In the genomic region with DNA sequence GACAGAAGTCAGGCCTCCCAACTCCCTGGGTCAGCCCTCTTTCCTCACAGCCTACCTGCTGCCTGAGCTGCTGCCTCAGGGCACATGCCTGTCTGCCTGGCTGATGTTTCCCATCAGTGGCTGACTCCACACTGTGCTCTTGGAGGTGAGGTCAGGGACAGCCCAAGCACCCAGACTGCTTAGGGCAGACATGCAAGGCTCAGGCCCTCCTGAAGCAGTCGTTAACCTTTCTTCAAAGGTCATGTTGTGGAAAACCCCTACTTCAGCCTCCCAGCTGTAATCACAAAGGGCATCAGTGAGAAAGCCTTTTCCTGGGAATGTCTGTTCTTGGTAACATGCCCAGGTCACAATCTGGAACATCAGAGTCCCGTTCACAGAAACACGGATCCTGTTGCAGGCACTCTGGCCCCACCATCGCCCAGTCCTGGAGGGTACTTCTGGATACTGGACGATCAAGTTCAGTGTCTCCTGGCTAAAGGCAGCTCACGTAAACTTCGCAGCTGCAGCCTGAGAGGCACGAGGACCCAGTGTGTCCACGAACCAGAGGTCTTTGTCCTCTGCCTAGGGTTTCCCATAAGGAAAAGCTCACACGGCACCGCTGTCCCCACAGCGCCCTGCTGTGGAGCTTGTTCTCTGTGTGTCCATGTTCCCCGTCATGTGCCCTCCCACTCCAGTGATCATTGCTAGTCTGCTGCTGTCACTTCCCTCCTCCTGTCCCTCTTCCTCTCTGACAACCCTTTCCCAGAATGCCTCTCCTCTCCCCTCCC, we compare ENCODE assay signal across 9 cellular contexts. TPM values are rescaled to one million over a fixed set of nuclear protein-coding genes. Genes with fewer than 3 reads are reported as not detected.
DNase-seq lines count a peak whose midpoint lies in the region; ATAC-seq and TF ChIP-seq lines count a peak whose summit lies in the region.
"Had no signal": no experiment of that assay in that cellular context is flagged by ENCODE, and none has a peak within 500 bp of the region (broad histone marks: within the 10 kb centered on the region; RNA-seq: fewer than 3 reads in every experiment).

No MANE protein-coding gene starts in this region.

- no peaks in the 10 kb centered on the region for H3K79me1 ChIP-seq in mesendoderm (ENCODE audit: low read length)

- H4K5ac ChIP-seq in mesendoderm (ENCODE audit: low read length) = no peak overlapping the region

- no peaks in the 10 kb centered on the region for H3K9me3 Mint-ChIP-seq in effector memory CD8-positive, alpha-beta T cell

- no peaks in the 10 kb centered on the region for H3K36me3 ChIP-seq in mesendoderm (ENCODE audit: control insufficient read depth, insufficient read depth, low read length)
- no peaks in the 10 kb centered on the region for H3K36me3 ChIP-seq in suprapubic skin

- H3K27me3 ChIP-seq in mesendoderm (ENCODE audit: insufficient read depth, low read length, poor library complexity) = no peaks in the 10 kb centered on the region
- no peaks in the 10 kb centered on the region for H3K27me3 ChIP-seq in suprapubic skin

- no peak overlapping the region for H3K4me2 ChIP-seq in mesendoderm (ENCODE audit: low read length)

- no peak overlapping the region for H3K4ac ChIP-seq in mesendoderm (ENCODE audit: low read depth, low read length)

- H3K9ac ChIP-seq in mesendoderm (ENCODE audit: low read length) = no peak overlapping the region

- H3K4me3 Mint-ChIP-seq in effector memory CD8-positive, alpha-beta T cell = no peak overlapping the region

- in situ Hi-C loops in ACHN (cut with HindIII; ENCODE audit: low pct_ligation_motif_present, low pct_unique_long_range_greater_than_20kb, low sequenced_read_pairs) = no loop called here

- peaks cover 5 to 10% of the 10 kb centered on the region in 2 donors for H3K4me1 Mint-ChIP-seq in effector memory CD8-positive, alpha-beta T cell (ENCODE audit: low read depth in 2 of 2)

- TF ChIP-seq POLR2A in suprapubic skin (IDR thresholded peaks at IDR 0.05) = no peak

- no peak overlapping the region for H3K18ac ChIP-seq in mesendoderm (ENCODE audit: low read length)

- no CpG with 5 or more reads among the region's 13 CpGs for WGBS in mesendoderm (ENCODE audit: extremely low coverage, insufficient coverage, low lambda C conversion rate)
- 66% methylated on average over 13 of the region's 13 CpGs for WGBS in suprapubic skin

- H3K4me3 ChIP-seq in mesendoderm (ENCODE audit: low read length) (no peak overlapping the region), suprapubic skin (no peak overlapping the region)

- no peaks in the 10 kb centered on the region for H3K9me3 ChIP-seq in suprapubic skin

- no peak overlapping the region for H3K27ac ChIP-seq in mesendoderm (ENCODE audit: low read depth, low read length)
- H3K27ac ChIP-seq in suprapubic skin = no peak overlapping the region

- no peaks in the 10 kb centered on the region for H3K27me3 Mint-ChIP-seq in effector memory CD8-positive, alpha-beta T cell

- H3K79me2 ChIP-seq in mesendoderm (ENCODE audit: control insufficient read depth, insufficient read depth, low read length) = no peaks in the 10 kb centered on the region

- ATAC-seq in effector memory CD8-positive, alpha-beta T cell (replicated peaks) = no peak
- ATAC-seq in HG02759 (IDR thresholded peaks at IDR 0.05; ENCODE audit: unreplicated experiment) (no peak), HG03108 (IDR thresholded peaks at IDR 0.05; ENCODE audit: unreplicated experiment) (no peak), HG03378 (IDR thresholded peaks at IDR 0.05; ENCODE audit: unreplicated experiment) (no peak)

- H2BK15ac ChIP-seq in mesendoderm (replicated peaks; ENCODE audit: low read depth) = no peak overlapping the region

- peak overlapping the region; percentile 16 to 70 for H3K27ac Mint-ChIP-seq in effector memory CD8-positive, alpha-beta T cell

- H4K8ac ChIP-seq in mesendoderm (ENCODE audit: low read depth, low read length) = no peak overlapping the region

- no peak overlapping the region for H2BK5ac ChIP-seq in mesendoderm (ENCODE audit: low read length)

- peak; percentile 41 for DNase-seq in ACHN
- DNase-seq in NCI-H2029 (lab: John Stamatoyannopoulos, UW) = peak; percentile 45
- DNase-seq in effector memory CD8-positive, alpha-beta T cell = no peak
- peak; percentile 87 for DNase-seq in mesendoderm
- no peak for DNase-seq in suprapubic skin (ENCODE audit: low spot score in 2 of 2)
- DNase-seq: stimulated activated CD4-positive, alpha-beta T cell treated with anti-CD3 and anti-CD28 coated beads, Interleukin-15, amount 100 ng/mL, for 24 hours had no signal

- no peak for TF ChIP-seq EP300 in suprapubic skin (IDR thresholded peaks at IDR 0.05)

- H3K4me1 ChIP-seq in mesendoderm (ENCODE audit: control insufficient read depth, low read depth, low read length) = no peaks in the 10 kb centered on the region
- H3K4me1 ChIP-seq in suprapubic skin = no peaks in the 10 kb centered on the region

- H3K36me3 Mint-ChIP-seq in effector memory CD8-positive, alpha-beta T cell (ENCODE audit: insufficient read depth) = peaks cover 6% of the 10 kb centered on the region

- H3K56ac ChIP-seq in mesendoderm (ENCODE audit: low read length) = no peak overlapping the region

- no peak for TF ChIP-seq CTCF in suprapubic skin (IDR thresholded peaks at IDR 0.05)

- no peak overlapping the region for H3K23ac ChIP-seq in mesendoderm (ENCODE audit: low read length)

- H2AK5ac ChIP-seq in mesendoderm (ENCODE audit: low read length) = no peak overlapping the region

- H2BK120ac ChIP-seq in mesendoderm (ENCODE audit: low read depth, low read length) = no peak overlapping the region

RNA-seq across cellular contexts. Expression of a gene that starts 54.9 kb away (rescaled TPM):
- 3.1 TPM for polyA plus RNA-seq in mesendoderm (2013, experiment 1 of 2)
- 3.2 TPM for polyA plus RNA-seq in mesendoderm (2013, experiment 2 of 2)
- total RNA-seq in suprapubic skin = 1 to 10 TPM; 2.4 to 7.6 (median 5.8) TPM

Comparison
In these comparisons a context has a peak if more than half of its experiments do, and no peak if none do; other contexts are left out.
1. DNase-seq: peak in ACHN (single experiment), NCI-H2029 (single experiment) and mesendoderm (single experiment); none in effector memory CD8-positive, alpha-beta T cell (0 of 3) and suprapubic skin (0 of 2).